ENCODE assay signal across 18 cellular contexts in genomic region chr7:30880941-30881340, GRCh38.
"Had no signal": no experiment of that assay in that cellular context is flagged by ENCODE, and none has a peak within 500 bp of the region (broad histone marks: within the 10 kb centered on the region; RNA-seq: fewer than 3 reads in every experiment).

No MANE protein-coding gene starts in this region.

- ATAC-seq: heart left ventricle; natural killer cell treated with Interleukin-12 subunit alpha and Interleukin-12 subunit beta and Interleukin-15 and Interleukin-18, amount 100 ng/mL, for 72 hours; stimulated activated naive CD8-positive, alpha-beta T cell treated with anti-CD3 and anti-CD28 coated beads, Interleukin-15, Interleukin-2, amounts not matched to agents 100 U/mL and 50 U/mL, for 24 hours had no signal

- H3K9me3 Mint-ChIP-seq: activated naive CD8-positive, alpha-beta T cell treated with anti-CD3 and anti-CD28 coated beads for 36 hours; central memory CD8-positive, alpha-beta T cell; natural killer cell treated with Interleukin-12 subunit alpha and Interleukin-12 subunit beta and Interleukin-15 and Interleukin-18, amount 100 ng/mL, for 72 hours; T-helper 1 cell treated with Interleukin-12 subunit alpha and Interleukin-12 subunit beta and Interleukin-4 antibody, amounts not matched to agents 30 μg/mL and 1 μg/mL, for 36 hours had no signal

- H3K36me3 Mint-ChIP-seq: activated naive CD8-positive, alpha-beta T cell treated with anti-CD3 and anti-CD28 coated beads for 36 hours; natural killer cell treated with Interleukin-12 subunit alpha and Interleukin-12 subunit beta and Interleukin-15 and Interleukin-18, amount 100 ng/mL, for 72 hours had no signal

- H3K27me3 Mint-ChIP-seq: activated naive CD8-positive, alpha-beta T cell treated with anti-CD3 and anti-CD28 coated beads for 36 hours; central memory CD8-positive, alpha-beta T cell; natural killer cell treated with Interleukin-12 subunit alpha and Interleukin-12 subunit beta and Interleukin-15 and Interleukin-18, amount 100 ng/mL, for 72 hours had no signal

- DNase-seq: activated CD4-positive, alpha-beta T cell treated with anti-CD3 and anti-CD28 coated beads for 1 hour; activated naive CD4-positive, alpha-beta T cell; activated naive CD8-positive, alpha-beta T cell treated with anti-CD3 and anti-CD28 coated beads for 36 hours; activated T-cell treated with anti-CD3 and anti-CD28 coated beads for 4 hours; anterior cingulate cortex; brain microvascular endothelial cell; colonic mucosa; erythroblast; heart left ventricle; left cardiac atrium; occipital lobe; retina; stimulated activated naive CD8-positive, alpha-beta T cell treated with anti-CD3 and anti-CD28 coated beads, Interleukin-15, Interleukin-2, amounts not matched to agents 100 U/mL and 50 U/mL, for 24 hours had no signal

- H3K4me3 ChIP-seq: colonic mucosa, heart left ventricle, tibial nerve, vagina had no signal

- H3K9me3 ChIP-seq: colonic mucosa, heart left ventricle, tibial nerve, vagina had no signal

- H3K27ac ChIP-seq: brain microvascular endothelial cell, colonic mucosa, tibial nerve, vagina had no signal

- H3K4me1 ChIP-seq: colonic mucosa, vagina had no signal

- H3K27me3 ChIP-seq: brain microvascular endothelial cell, colonic mucosa, heart left ventricle, tibial nerve, vagina had no signal

- H3K36me3 ChIP-seq: brain microvascular endothelial cell, colonic mucosa, vagina had no signal

- H3K27ac Mint-ChIP-seq: activated naive CD8-positive, alpha-beta T cell treated with anti-CD3 and anti-CD28 coated beads for 36 hours; natural killer cell treated with Interleukin-12 subunit alpha and Interleukin-12 subunit beta and Interleukin-15 and Interleukin-18, amount 100 ng/mL, for 72 hours; T-helper 1 cell treated with Interleukin-12 subunit alpha and Interleukin-12 subunit beta and Interleukin-4 antibody, amounts not matched to agents 30 μg/mL and 1 μg/mL, for 36 hours had no signal

- H3K4me1 Mint-ChIP-seq: activated naive CD8-positive, alpha-beta T cell treated with anti-CD3 and anti-CD28 coated beads for 36 hours; central memory CD8-positive, alpha-beta T cell had no signal

- H3K4me3 Mint-ChIP-seq: activated naive CD8-positive, alpha-beta T cell treated with anti-CD3 and anti-CD28 coated beads for 36 hours; central memory CD8-positive, alpha-beta T cell; natural killer cell treated with Interleukin-12 subunit alpha and Interleukin-12 subunit beta and Interleukin-15 and Interleukin-18, amount 100 ng/mL, for 72 hours; T-helper 1 cell treated with Interleukin-12 subunit alpha and Interleukin-12 subunit beta and Interleukin-4 antibody, amounts not matched to agents 30 μg/mL and 1 μg/mL, for 36 hours had no signal
